31 cellular contexts compared by ENCODE assay signal in the genomic region with DNA sequence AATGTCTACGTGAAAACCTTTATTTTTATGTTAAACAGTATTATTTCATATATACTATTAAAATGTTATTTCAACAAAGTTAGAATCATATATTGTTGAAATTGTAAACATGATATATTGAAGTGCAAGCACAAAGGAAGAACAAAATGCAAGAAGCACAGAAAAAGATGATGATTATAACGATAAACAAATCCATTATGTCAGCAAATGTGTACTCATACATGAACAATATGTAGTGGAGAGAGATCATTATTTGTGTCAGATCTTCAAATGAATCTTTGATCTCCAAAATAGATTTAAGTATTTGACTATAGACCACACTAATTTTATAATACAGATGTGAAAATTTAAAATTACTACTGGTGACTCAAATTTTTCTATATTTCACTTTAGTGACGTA.
"Had no signal": no experiment of that assay in that cellular context is flagged by ENCODE, and none has a peak within 500 bp of the region (broad histone marks: within the 10 kb centered on the region; RNA-seq: fewer than 3 reads in every experiment).

No MANE protein-coding gene starts in this region.

- ATAC-seq: activated CD8-positive, alpha-beta T cell treated with anti-CD3 and anti-CD28 coated beads for 36 hours; activated naive CD8-positive, alpha-beta T cell treated with anti-CD3 and anti-CD28 coated beads, Interleukin-2, amount 50 U/mL, for 24 hours; activated T-cell treated with anti-CD3 and anti-CD28 coated beads, Interleukin-2, amount 50 U/mL, for 4 hours; activated T-cell treated with anti-CD3 and anti-CD28 coated beads, Interleukin-2, amount 50 U/mL, for 72 hours; activated T-helper 17 cell treated with anti-CD3 and anti-CD28 coated beads, Interleukin-2, amount 50 U/mL, for 72 hours had no signal

- DNase-seq: activated B cell treated with CpG ODN at 0.5 μM for 24 hours; activated CD4-positive, alpha-beta memory T cell treated with anti-CD3 and anti-CD28 coated beads for 36 hours; activated CD4-positive, alpha-beta T cell treated with anti-CD3 and anti-CD28 coated beads for 4 hours; activated CD4-positive, alpha-beta T cell treated with anti-CD3 and anti-CD28 coated beads, Interleukin-2, amount 10 ng/mL, durations not matched to agents 24 days and 14 days; activated CD4-positive, alpha-beta T cell treated with anti-CD3 and anti-CD28 coated beads, Interleukin-2, amount 50 U/mL, for 1 hour; activated CD4-positive, alpha-beta T cell treated with anti-CD3 and anti-CD28 coated beads, Interleukin-2, amount 50 U/mL, for 4 hours; activated CD4-positive, CD25-positive, alpha-beta regulatory T cell treated with anti-CD3 and anti-CD28 coated beads, Interleukin-2, amount 50 U/mL, for 72 hours; activated CD8-positive, alpha-beta memory T cell treated with anti-CD3 and anti-CD28 coated beads, Interleukin-2, amount 50 U/mL, for 4 hours; activated CD8-positive, alpha-beta T cell treated with anti-CD3 and anti-CD28 coated beads for 36 hours; activated effector memory CD4-positive, alpha-beta T cell treated with anti-CD3 and anti-CD28 coated beads, Interleukin-2, amount 50 U/mL, for 16 hours; activated gamma-delta T cell treated with Interleukin-2 at 50 U/mL for 16 hours; activated naive CD4-positive, alpha-beta T cell; activated naive CD4-positive, alpha-beta T cell treated with anti-CD3 and anti-CD28 coated beads, Interleukin-2, amount 10 ng/mL, durations not matched to agents 7 days and 5 days; activated naive CD8-positive, alpha-beta T cell treated with anti-CD3 and anti-CD28 coated beads, Interleukin-2, amount 10 ng/mL, durations not matched to agents 7 days and 5 days; activated naive CD8-positive, alpha-beta T cell treated with anti-CD3 and anti-CD28 coated beads, Interleukin-2, amount 50 U/mL, for 24 hours; activated T-cell treated with anti-CD3 and anti-CD28 coated beads for 4 hours; activated T-cell treated with anti-CD3 and anti-CD28 coated beads, Interleukin-2, amount 50 U/mL, for 1 hour; activated T-cell treated with anti-CD3 and anti-CD28 coated beads, Interleukin-2, amount 50 U/mL, for 4 hours; activated T-cell treated with anti-CD3 and anti-CD28 coated beads, Interleukin-2, amount 50 U/mL, for 72 hours; amygdala; anterior cingulate cortex; caudate nucleus; cerebellar nuclear complex; T-helper 2 cell; T-helper 9 cell had no signal

- FAIRE-seq: bronchial epithelial cell, TTC549 had no signal

- H3K27ac ChIP-seq: ascending aorta, cardiac muscle cell, VCaP had no signal

- H3K27me3 ChIP-seq: ascending aorta, cardiac muscle cell had no signal

- H3K4me3 ChIP-seq: ascending aorta, cardiac muscle cell had no signal

- H3K9me3 ChIP-seq: ascending aorta had no signal

- H3K36me3 ChIP-seq: ascending aorta, cardiac muscle cell had no signal

- H3K4me1 ChIP-seq: ascending aorta had no signal
